ENCODE assay signal across 9 cellular contexts in genomic region chr20:63682384-63683139, GRCh38. TPM values are rescaled to one million over a fixed set of nuclear protein-coding genes. Genes with fewer than 3 reads are reported as not detected.
DNase-seq lines count a peak whose midpoint lies in the region; ATAC-seq and TF ChIP-seq lines count a peak whose summit lies in the region.
"Had no signal": no experiment of that assay in that cellular context is flagged by ENCODE, and none has a peak within 500 bp of the region (broad histone marks: within the 10 kb centered on the region; RNA-seq: fewer than 3 reads in every experiment).

No MANE protein-coding gene starts in this region.

- peaks cover 7% of the 10 kb centered on the region for H3K36me3 Mint-ChIP-seq in effector memory CD8-positive, alpha-beta T cell (ENCODE audit: insufficient read depth)

- 65 to 72% (median 68%) methylated on average over 22 of the region's 22 CpGs for WGBS in psoas muscle, 3 donors
- WGBS in lower leg skin, 2 donors, result 35 to 37% methylated on average over 18 to 21 of the region's 22 CpGs

- DNase-seq in EH (ENCODE audit: low read depth), result peak; percentile 99
- DNase-seq in SK-MEL-5 (ENCODE audit: low read depth, low spot score), result peak; percentile 43
- DNase-seq in fibroblast of villous mesenchyme (ENCODE audit: low read depth), result peak; percentile 95
- DNase-seq in psoas muscle, result peak; percentile 80 to 87
- DNase-seq in lower leg skin (ENCODE audit: low spot score in 2 of 2), result no peak
- no peak for DNase-seq in effector memory CD8-positive, alpha-beta T cell
- DNase-seq: activated CD4-positive, alpha-beta T cell treated with anti-CD3 and anti-CD28 coated beads for 1 hour had no signal

- TF ChIP-seq POLR2A in lower leg skin (IDR thresholded peaks at IDR 0.05), result no peak

- in situ Hi-C loops in SK-MEL-5 (cut with HindIII; ENCODE audit: low pct_unique_long_range_greater_than_20kb, low sequenced_read_pairs), result no loop called here

- no peaks in the 10 kb centered on the region for H3K9me3 ChIP-seq in psoas muscle

- no peak overlapping the region for H3K4me3 Mint-ChIP-seq in effector memory CD8-positive, alpha-beta T cell

- ATAC-seq in psoas muscle, result peak; percentile 62 to 79 (median 78)
- ATAC-seq in GM18867 (IDR thresholded peaks at IDR 0.05; ENCODE audit: unreplicated experiment), result no peak
- no peak for ATAC-seq in GM21786 (IDR thresholded peaks at IDR 0.05; ENCODE audit: unreplicated experiment)
- ATAC-seq in effector memory CD8-positive, alpha-beta T cell (replicated peaks), result no peak

- peak overlapping the region in 1 of 2 donors; percentile 26 for H3K27ac Mint-ChIP-seq in effector memory CD8-positive, alpha-beta T cell

- H3K4me3 ChIP-seq in fibroblast of villous mesenchyme (ENCODE audit: low read depth, low read length), result no peak overlapping the region
- no peak overlapping the region for H3K4me3 ChIP-seq in psoas muscle
- no peak overlapping the region for H3K4me3 ChIP-seq in lower leg skin (ENCODE audit: low read depth, poor library complexity, severe bottlenecking)

- H3K4me1 Mint-ChIP-seq in effector memory CD8-positive, alpha-beta T cell (ENCODE audit: low read depth in 2 of 2), result peaks cover 0 to 1% of the 10 kb centered on the region in 2 donors

- H3K27ac ChIP-seq in psoas muscle, result peak overlapping the region; percentile 81

- intact Hi-C loops in psoas muscle (cut with DNase I), result no loop called here
- intact Hi-C loops in lower leg skin (cut with DNase I; ENCODE audit: low total_unique reads), result no loop called here

- peaks cover 0 to 25% of the 10 kb centered on the region in 2 donors for H3K36me3 ChIP-seq in psoas muscle (ENCODE audit: insufficient read depth in 1 of 2, low read depth in 1 of 2)

- TF ChIP-seq CTCF in fibroblast of villous mesenchyme (IDR thresholded peaks at IDR 0.05; ENCODE audit: insufficient read depth, low read depth, low read length) (no peak), psoas muscle (IDR thresholded peaks at IDR 0.05) (no peak), lower leg skin (IDR thresholded peaks at IDR 0.05) (no peak)

- peaks cover 24% of the 10 kb centered on the region for H3K4me1 ChIP-seq in psoas muscle

- no peaks in the 10 kb centered on the region for H3K27me3 ChIP-seq in psoas muscle (ENCODE audit: insufficient read depth in 3 of 3, low read length in 2 of 3)

- no peaks in the 10 kb centered on the region for H3K27me3 Mint-ChIP-seq in effector memory CD8-positive, alpha-beta T cell

- no peaks in the 10 kb centered on the region for H3K9me3 Mint-ChIP-seq in effector memory CD8-positive, alpha-beta T cell

RNA-seq across cellular contexts. Expression of gene TNFRSF6B, which starts 13.9 kb away (rescaled TPM):
- total RNA-seq in SK-MEL-5 (2014; rRNA removed; shearing (Covaris generic)), result 1.5 and 1.6 TPM in 2 replicates
- 4.7 and 4.8 TPM in 2 replicates for polyA plus RNA-seq in SK-MEL-5 (2015; cell fraction: cytosol; rRNA removed)
- 21.1 and 25.0 TPM in 2 replicates for polyA plus RNA-seq in SK-MEL-5 (2015; cell fraction: nucleus; rRNA removed)
- total RNA-seq in fibroblast of villous mesenchyme (31.5 and 44.5 TPM in 2 replicates), psoas muscle (1 to 10 TPM in 3 of 4 donors, not detected in 1; 1.3 to 2.2 (median 1.6) TPM), lower leg skin (10 to 100 TPM in 2 of 4 donors, 1 to 10 TPM in 2; 3.0 to 49.5 (median 12.1) TPM)
- polyA plus RNA-seq in psoas muscle, result 10 to 100 TPM in 1 of 3 donors, 1 to 10 TPM in 1, under 1 TPM in 1; 0.56 to 16.1 (median 6.1) TPM

RNA-seq across cellular contexts. Expression of gene RTEL1, which starts 24.4 kb away (rescaled TPM):
- 8.4 and 12.5 TPM in 2 replicates for total RNA-seq in SK-MEL-5 (2014; rRNA removed; shearing (Covaris generic))
- 15.2 and 16.2 TPM in 2 replicates for polyA plus RNA-seq in SK-MEL-5 (2015; cell fraction: cytosol; rRNA removed)
- polyA plus RNA-seq in SK-MEL-5 (2015; cell fraction: nucleus; rRNA removed), result 62.5 and 121 TPM in 2 replicates
- total RNA-seq in fibroblast of villous mesenchyme, result 11.7 and 14.2 TPM in 2 replicates
- total RNA-seq in psoas muscle, result 10 to 100 TPM in 2 of 4 donors, 1 to 10 TPM in 2; 9.2 to 17.5 (median 10.9) TPM
- 1 to 10 TPM; 5.2 to 7.3 (median 7.1) TPM for polyA plus RNA-seq in psoas muscle
- total RNA-seq in lower leg skin, result 10 to 100 TPM in 3 of 4 donors, 1 to 10 TPM in 1; 8.5 to 38.3 (median 12.7) TPM

RNA-seq across cellular contexts. Expression of gene ARFRP1, which starts 25.2 kb away (rescaled TPM):
- 18.9 and 25.5 TPM in 2 replicates for total RNA-seq in SK-MEL-5 (2014; rRNA removed; shearing (Covaris generic))
- 29.1 and 32.7 TPM in 2 replicates for polyA plus RNA-seq in SK-MEL-5 (2015; cell fraction: cytosol; rRNA removed)
- 79.2 and 108 TPM in 2 replicates for polyA plus RNA-seq in SK-MEL-5 (2015; cell fraction: nucleus; rRNA removed)
- 24.2 and 30.3 TPM in 2 replicates for total RNA-seq in fibroblast of villous mesenchyme
- total RNA-seq in psoas muscle, result 10 to 100 TPM; 22.9 to 38.9 (median 32.6) TPM
- polyA plus RNA-seq in psoas muscle, result 10 to 100 TPM; 31.7 to 74.0 (median 32.4) TPM
- total RNA-seq in lower leg skin, result 10 to 100 TPM; 20.7 to 42.6 (median 34.7) TPM

RNA-seq across cellular contexts. Expression of gene ZGPAT, which starts 25.3 kb away (rescaled TPM):
- 23.4 and 24.4 TPM in 2 replicates for total RNA-seq in SK-MEL-5 (2014; rRNA removed; shearing (Covaris generic))
- 25.2 and 29.8 TPM in 2 replicates for polyA plus RNA-seq in SK-MEL-5 (2015; cell fraction: cytosol; rRNA removed)
- 111 and 115 TPM in 2 replicates for polyA plus RNA-seq in SK-MEL-5 (2015; cell fraction: nucleus; rRNA removed)
- total RNA-seq in fibroblast of villous mesenchyme (19.4 and 20.3 TPM in 2 replicates), psoas muscle (10 to 100 TPM; 10.7 to 18.2 (median 14.9) TPM), lower leg skin (10 to 100 TPM; 34.4 to 44.7 (median 35.9) TPM)
- polyA plus RNA-seq in psoas muscle, result 10 to 100 TPM; 28.4 to 54.8 (median 43.6) TPM

RNA-seq across cellular contexts. Expression of gene STMN3, which starts 29.3 kb away (rescaled TPM):
- total RNA-seq in SK-MEL-5 (2014; rRNA removed; shearing (Covaris generic)), result 34.2 TPM in 2 replicates
- 39.0 and 43.4 TPM in 2 replicates for polyA plus RNA-seq in SK-MEL-5 (2015; cell fraction: cytosol; rRNA removed)
- polyA plus RNA-seq in SK-MEL-5 (2015; cell fraction: nucleus; rRNA removed), result 32.7 and 34.1 TPM in 2 replicates
- 5.6 and 10.6 TPM in 2 replicates for total RNA-seq in fibroblast of villous mesenchyme
- total RNA-seq in psoas muscle, result 1 to 10 TPM; 2.4 to 3.1 (median 2.7) TPM
- 1 to 10 TPM; 1.0 to 2.7 (median 1.2) TPM for polyA plus RNA-seq in psoas muscle
- total RNA-seq in lower leg skin, result 10 to 100 TPM in 3 of 4 donors, 1 to 10 TPM in 1; 9.4 to 23.0 (median 12.0) TPM

Comparison
In these comparisons a context has a peak if more than half of its experiments do, and no peak if none do; other contexts are left out.
1. DNase-seq: peak in EH (single experiment), SK-MEL-5 (single experiment), fibroblast of villous mesenchyme (single experiment) and psoas muscle (2 of 2); none in lower leg skin (0 of 2) and effector memory CD8-positive, alpha-beta T cell (0 of 3).
2. ATAC-seq: peak in psoas muscle (4 of 4); none in GM18867 (single experiment), GM21786 (single experiment) and effector memory CD8-positive, alpha-beta T cell (single experiment).